13 cellular contexts compared by ENCODE assay signal in the genomic region with DNA sequence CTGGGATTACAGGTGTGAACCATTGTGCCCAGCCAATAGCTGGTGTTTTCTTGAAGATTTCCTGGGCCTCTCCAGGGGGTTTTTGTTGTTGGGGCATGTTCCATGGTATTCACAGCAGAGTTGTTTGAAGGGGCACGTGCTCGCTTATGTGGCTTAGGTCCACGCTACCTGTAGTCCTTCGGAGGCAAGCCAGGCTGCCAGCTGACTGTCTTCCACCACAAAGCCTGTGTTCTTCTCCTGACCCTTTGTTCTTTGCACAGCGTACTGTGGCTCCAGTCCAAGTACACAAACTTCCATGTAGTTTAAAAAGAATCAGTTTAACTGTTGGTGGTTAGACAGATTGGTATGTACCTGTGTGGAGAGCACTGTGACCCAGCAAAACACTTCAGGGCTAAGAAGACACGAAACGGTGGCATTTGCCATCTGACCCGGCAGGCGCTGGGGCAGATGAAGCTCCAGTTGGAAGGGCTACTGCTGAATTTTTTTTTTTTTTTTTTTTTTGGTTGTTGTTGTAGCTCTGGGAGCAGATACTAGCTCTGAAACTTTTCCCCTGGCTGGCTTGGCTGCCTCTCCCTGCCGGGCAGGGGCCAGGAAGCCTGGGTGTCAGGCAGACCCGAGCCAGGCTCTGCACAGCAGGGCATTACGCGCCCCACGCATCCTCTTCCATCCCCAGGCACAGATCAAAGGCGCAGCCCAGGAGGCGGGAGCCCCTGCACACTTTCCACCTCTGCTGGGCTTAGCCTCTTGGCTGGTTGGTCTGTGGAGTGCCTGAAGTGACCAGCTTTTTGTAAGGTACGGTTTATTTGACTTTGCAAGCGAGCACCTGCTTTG. TPM values are rescaled to one million over a fixed set of nuclear protein-coding genes. Genes with fewer than 3 reads are reported as not detected.
A peak's percentile ranks its signal among the peaks of the same experiment; 100 is the strongest.
DNase-seq lines count a peak whose midpoint lies in the region; ATAC-seq, FAIRE-seq and TF ChIP-seq lines count a peak whose summit lies in the region.
"Had no signal": no experiment of that assay in that cellular context is flagged by ENCODE, and none has a peak within 500 bp of the region (broad histone marks: within the 10 kb centered on the region; RNA-seq: fewer than 3 reads in every experiment).

No MANE protein-coding gene starts in this region.

- TF ChIP-seq POLR2A in HepG2 (IDR thresholded peaks at IDR 0.05; ENCODE audit: insufficient read depth in 1 of 2, low read depth in 2 of 2, low read length in 2 of 2): peak; percentile 67 to 76
- no peak for TF ChIP-seq POLR2A in vagina (IDR thresholded peaks at IDR 0.05)

- 2% methylated on average over 18 of the region's 18 CpGs for WGBS in HepG2 (ENCODE audit: low lambda C conversion rate)

- H3K79me2 ChIP-seq in HepG2 (ENCODE audit: insufficient read depth, low read length): peaks cover 84% of the 10 kb centered on the region

- TF ChIP-seq EP300 in HepG2 (IDR thresholded peaks at IDR 0.05; ENCODE audit: low read depth in 2 of 2, low read length in 2 of 2) (peak in 1 of 2 experiments; percentile 85; a peak in 2 of 4 replicates), HepG2 (CRISPR knock-in tag; IDR thresholded peaks at IDR 0.05; ENCODE audit: borderline replicate concordance) (peak; percentile 72; the same call in 1 of the 2 replicates)

- peak overlapping the region; percentile 73 for H3K9ac ChIP-seq in HepG2 (ENCODE audit: insufficient read depth, low read depth, low read length)

- in situ Hi-C loops in HepG2 (cut with HindIII; ENCODE audit: extremely low pct_ligation_motif_present, low pct_unique_long_range_greater_than_20kb): loop anchor here (5.0 kb wide), 1 partner anchor 42 kb away; no protein-coding TSS in a partner anchor

- peaks cover 5% of the 10 kb centered on the region for H4K20me1 ChIP-seq in HepG2 (ENCODE audit: insufficient read depth, low read length)

- TF ChIP-seq CTCF in HepG2 (CRISPR knock-in tag; IDR thresholded peaks at IDR 0.05) (no peak), vagina (IDR thresholded peaks at IDR 0.05) (no peak)

- H2AFZ ChIP-seq in HepG2 (ENCODE audit: low read length): no peak overlapping the region

- H3K36me3 ChIP-seq in HepG2 (replicated peaks in 1 of 2; ENCODE audit: control insufficient read depth in 1 of 2, insufficient read depth in 2 of 2, low read length in 2 of 2) (peaks cover 1 to 5% of the 10 kb centered on the region in 2 experiments; a peak in 2 of 5 replicates), vagina (no peaks in the 10 kb centered on the region), MG63 (no peaks in the 10 kb centered on the region)
- H3K36me3 ChIP-seq: brain microvascular endothelial cell had no signal

- DNase-seq in Right ventricle myocardium inferior (ENCODE audit: missing footprints) (no peak), cardiac septum (ENCODE audit: low spot score) (no peak), amniotic epithelial cell (ENCODE audit: low read depth) (peak; percentile 24), HepG2 (ENCODE audit: low spot score) (peak; percentile 96), vagina (ENCODE audit: extremely low spot score in 2 of 2) (peak in 1 of 2 donors; percentile 84), A172 (ENCODE audit: low spot score) (no peak), hepatic stellate cell (ENCODE audit: low spot score) (no peak), MG63 (no peak)
- DNase-seq: activated CD8-positive, alpha-beta T cell treated with anti-CD3 and anti-CD28 coated beads, Interleukin-2, amount 10 ng/mL, durations not matched to agents 7 days and 5 days; brain microvascular endothelial cell; Kasumi-1; naive thymus-derived CD8-positive, alpha-beta T cell had no signal

- peaks cover 96% of the 10 kb centered on the region for H3K4me1 ChIP-seq in HepG2 (ENCODE audit: insufficient read depth, low read length)
- peaks cover 55% of the 10 kb centered on the region for H3K4me1 ChIP-seq in vagina

- POLR2A ChIA-PET in HepG2 (lab: Yijun Ruan, JAX): interaction anchor here (0.7 to 7.4 kb wide), 21 partner anchors 8 to 205 kb away, joined by 3 to 102 read pairs (median 4); partner anchors contain the start of gene E2F6

- TSS peak; percentile 64 for BruUV-seq in HepG2 (replicated peaks; lab: Mats Ljungman, UMichigan)

- 0 out of 2 replicates have a peak, but pooled peaks have one; percentile 7 for TF ChIP-seq RAD21 in HepG2 (CRISPR knock-in tag; IDR thresholded peaks at IDR 0.05)

- no peaks in the 10 kb centered on the region for H3K9me3 ChIP-seq in HepG2 (ENCODE audit: low read length)
- no peaks in the 10 kb centered on the region for H3K9me3 ChIP-seq in vagina
- H3K9me3 ChIP-seq in MG63: no peaks in the 10 kb centered on the region

- intact Hi-C loops in Right ventricle myocardium inferior (cut with DNase I): loop anchor here (2.0 to 5.0 kb wide), 2 partner anchors 19 to 42 kb away; no protein-coding TSS in a partner anchor
- intact Hi-C loops in cardiac septum (cut with DNase I): no loop called here
- intact Hi-C loops in HepG2 (cut with micrococcal nuclease; ENCODE audit: unreplicated experiment): loop anchor here (1.0 to 10.0 kb wide), 5 partner anchors 33 to 175 kb away; no protein-coding TSS in a partner anchor
- intact Hi-C loops in vagina (cut with DNase I): no loop called here

- CTCF ChIA-PET in HepG2 (lab: Yijun Ruan, JAX; ENCODE audit: low intra/inter-chr PET ratio, low total read pairs): interaction anchor here (0.9 kb wide), 1 partner anchor 56 kb away, joined by 3 read pairs; no protein-coding TSS in a partner anchor

- H3K27ac ChIP-seq in HepG2 (ENCODE audit: extremely low read length, insufficient read depth, low read length) (peak overlapping the region; percentile 88), vagina (peak overlapping the region; percentile 59)
- H3K27ac ChIP-seq: brain microvascular endothelial cell had no signal

- FAIRE-seq in HepG2 (lab: Jason Lieb, UNC): peak; percentile 97
- FAIRE-seq: frontal cortex had no signal

- H3K4me3 ChIP-seq in HepG2 (replicated peaks in 1 of 3; ENCODE audit: insufficient read depth in 1 of 3, low read depth in 2 of 3, low read length in 3 of 3) (peak overlapping the region; percentile 54 to 72 (median 72)), vagina (peak overlapping the region in 1 of 2 donors; percentile 35), MG63 (no peak overlapping the region)

- H3K4me2 ChIP-seq in HepG2 (ENCODE audit: low read depth, low read length): peak overlapping the region; percentile 89

- peak; percentile 46 for ATAC-seq in Right ventricle myocardium inferior
- peak; percentile 81 for ATAC-seq in HepG2
- ATAC-seq: activated CD8-positive, alpha-beta T cell treated with anti-CD3 and anti-CD28 coated beads, Interleukin-2, amount 10 ng/mL, durations not matched to agents 7 days and 5 days; naive thymus-derived CD8-positive, alpha-beta T cell had no signal

- H3K27me3 ChIP-seq in HepG2 (ENCODE audit: control insufficient read depth in 1 of 2, insufficient read depth in 2 of 2, low read length in 2 of 2) (no peaks in the 10 kb centered on the region), vagina (no peaks in the 10 kb centered on the region), MG63 (peaks cover 2% of the 10 kb centered on the region)

TF ChIP-seq in HepG2, 621 proteins besides CTCF, POLR2A, EP300 and RAD21 (continues in another document):
- TF ChIP-seq TBX3 (IDR thresholded peaks at IDR 0.05; ENCODE audit: borderline replicate concordance) (no peak), RARG (CRISPR knock-in tag; IDR thresholded peaks at IDR 0.05; ENCODE audit: low read depth) (0 out of 2 replicates have a peak, but pooled peaks have one; percentile 44), ATF2 (CRISPR knock-in tag; IDR thresholded peaks at IDR 0.05) (peak; percentile 57), HNRNPL (IDR thresholded peaks at IDR 0.05; ENCODE audit: low read depth, low read length) (peak; percentile 88), IKZF4 (CRISPR knock-in tag; IDR thresholded peaks at IDR 0.05; ENCODE audit: borderline replicate concordance, low read depth, not compliant biosample characterization) (peak; percentile 40)

RNA-seq across cellular contexts. Expression of gene GREB1, which starts 5.7 kb away (rescaled TPM):
- total RNA-seq in Right ventricle myocardium inferior: 11.4 TPM
- total RNA-seq in cardiac septum: 2.9 TPM
- 61.2 and 64.2 TPM in 2 replicates for total RNA-seq in HepG2 (2016; rRNA removed; fragmentation: Illumina TruSeq; extraction: Trizol)
- total RNA-seq in HepG2 (2016; cell fraction: cytosol; rRNA removed; fragmentation: Illumina TruSeq; extraction: Trizol; ENCODE audit: low read depth): 22.9 and 28.7 TPM in 2 replicates
- total RNA-seq in HepG2 (2016; cell fraction: insoluble cytoplasmic fraction; rRNA removed; fragmentation: Illumina TruSeq; extraction: Trizol): 62.9 and 63.8 TPM in 2 replicates
- total RNA-seq in HepG2 (2016; cell fraction: membrane; rRNA removed; fragmentation: Illumina TruSeq; extraction: Trizol): 43.0 and 57.1 TPM in 2 replicates
- total RNA-seq in HepG2 (2016; cell fraction: nucleus; rRNA removed; fragmentation: Illumina TruSeq; extraction: Trizol): 118 and 132 TPM in 2 replicates
- polyA plus RNA-seq in HepG2 (2011; rRNA removed): 26.8 and 31.3 TPM in 2 replicates
- polyA plus RNA-seq in HepG2 (2011; cell fraction: cytosol; rRNA removed): 20.4 and 21.0 TPM in 2 replicates
- polyA plus RNA-seq in HepG2 (2011; cell fraction: nucleus; rRNA removed): 110 and 130 TPM in 2 replicates
- 47.0 and 84.0 TPM in 2 replicates for polyA plus RNA-seq in HepG2 (2012)
- 10.7 and 14.3 TPM in 2 replicates for polyA plus RNA-seq in HepG2 (2016; cell fraction: cytosol; fragmentation: Illumina TruSeq; extraction: Trizol; ENCODE audit: low read depth)
- polyA plus RNA-seq in HepG2 (2016; cell fraction: insoluble cytoplasmic fraction; fragmentation: Illumina TruSeq; extraction: Trizol; ENCODE audit: low read depth): 38.8 and 51.0 TPM in 2 replicates
- 17.8 and 18.3 TPM in 2 replicates for polyA plus RNA-seq in HepG2 (2016; cell fraction: membrane; fragmentation: Illumina TruSeq; extraction: Trizol; ENCODE audit: low read depth)
- 158 and 174 TPM in 2 replicates for polyA plus RNA-seq in HepG2 (2016; cell fraction: nucleus; fragmentation: Illumina TruSeq; extraction: Trizol; ENCODE audit: insufficient read depth, low read depth)
- polyA minus RNA-seq in HepG2 (2011; rRNA and poly(A)+ RNA removed; ENCODE audit: low replicate concordance): 1.5 and 97.9 TPM in 2 replicates
- polyA minus RNA-seq in HepG2 (2011; cell fraction: cytosol; rRNA and poly(A)+ RNA removed): 60.3 and 64.2 TPM in 2 replicates
- 142 and 160 TPM in 2 replicates for polyA minus RNA-seq in HepG2 (2011; cell fraction: nucleus; rRNA and poly(A)+ RNA removed)
- 35.4 TPM for total RNA-seq in vagina
- total RNA-seq in A172 (2014; rRNA removed; shearing (Covaris generic)): 2.8 and 3.4 TPM in 2 replicates
- 2.7 and 3.1 TPM in 2 replicates for total RNA-seq in MG63 (2014; rRNA removed; shearing (Covaris generic); ENCODE audit: low replicate concordance)

Comparison
In these comparisons a context has a peak if more than half of its experiments do, and no peak if none do; other contexts are left out.
1. intact Hi-C loops: an anchor here in Right ventricle myocardium inferior (2.0 to 5.0 kb wide) and HepG2 (1.0 to 10.0 kb wide); none called in cardiac septum and vagina.
2. DNase-seq: peak in amniotic epithelial cell (single experiment) and HepG2 (single experiment); none in Right ventricle myocardium inferior (single experiment), cardiac septum (single experiment), A172 (single experiment), hepatic stellate cell (single experiment) and MG63 (single experiment).
3. POLR2A ChIP-seq: peak in HepG2 (2 of 2); none in vagina (0 of 2).